22 cellular contexts compared by ENCODE assay signal in genomic region chr13:114020750-114021463, GRCh38. TPM values are rescaled to one million over a fixed set of nuclear protein-coding genes. Genes with fewer than 3 reads are reported as not detected.
DNase-seq lines count a peak whose midpoint lies in the region; ATAC-seq and TF ChIP-seq lines count a peak whose summit lies in the region.
"Had no signal": no experiment of that assay in that cellular context is flagged by ENCODE, and none has a peak within 500 bp of the region (broad histone marks: within the 10 kb centered on the region; RNA-seq: fewer than 3 reads in every experiment).

No MANE protein-coding gene starts in this region.

- peak overlapping the region; percentile 35; the same call in 1 of the 2 replicates for H3K4me2 ChIP-seq in DOHH2 (ENCODE audit: low read length)
- no peak overlapping the region for H3K4me2 ChIP-seq in neural progenitor cell
- H3K4me2 ChIP-seq: SK-N-SH had no signal

- H3K27me3 ChIP-seq in DOHH2 (ENCODE audit: control insufficient read depth, low read length) (no peaks in the 10 kb centered on the region), neural progenitor cell (no peaks in the 10 kb centered on the region)
- H3K27me3 ChIP-seq: cardiac muscle cell had no signal

- DNase-seq in activated CD4-positive, alpha-beta T cell treated with anti-CD3 and anti-CD28 coated beads for 36 hours: no peak
- no peak for DNase-seq in activated CD4-positive, alpha-beta T cell treated with anti-CD3 and anti-CD28 coated beads for 48 hours
- DNase-seq in NCI-H774 (lab: John Stamatoyannopoulos, UW) (peak; percentile 26), neural progenitor cell (ENCODE audit: low spot score) (no peak), superior temporal gyrus (ENCODE audit: extremely low spot score) (no peak), anterior cingulate cortex (lab: John Stamatoyannopoulos, UW) (no peak)
- DNase-seq: 8988T; activated CD4-positive, alpha-beta T cell treated with anti-CD3 and anti-CD28 coated beads, Interleukin-2, amount 50 U/mL, for 48 hours; activated CD8-positive, alpha-beta memory T cell treated with anti-CD3 and anti-CD28 coated beads, Interleukin-2, amount 50 U/mL, for 48 hours; activated effector memory CD4-positive, alpha-beta T cell treated with anti-CD3 and anti-CD28 coated beads, Interleukin-2, amount 50 U/mL, for 16 hours; amniotic stem cell; foreskin fibroblast; Kasumi-1; NCI-H2029; NCI-H446; nephron progenitor cell; SK-N-SH had no signal

- peaks cover 48% of the 10 kb centered on the region for H3K4me1 ChIP-seq in DOHH2 (ENCODE audit: control insufficient read depth, low read length)
- H3K4me1 ChIP-seq in neural progenitor cell: peaks cover 8% of the 10 kb centered on the region

- no peak for ATAC-seq in activated CD4-positive, alpha-beta T cell treated with anti-CD3 and anti-CD28 coated beads for 36 hours
- ATAC-seq in SK-N-SH treated with all-trans-retinoic acid at 6 μM for 48 hours: no peak

- CTCF ChIA-PET in activated CD4-positive, alpha-beta T cell treated with anti-CD3 and anti-CD28 coated beads for 36 hours (lab: Charles Lee): interaction anchor here (1.3 kb wide), 1 partner anchor 205 kb away, joined by 4 read pairs; no protein-coding TSS in a partner anchor

- H4K20me1 ChIP-seq in DOHH2 (ENCODE audit: control insufficient read depth, insufficient read depth, low read depth, low read length) (no peaks in the 10 kb centered on the region), neural progenitor cell (ENCODE audit: low read depth) (no peaks in the 10 kb centered on the region)

- no peaks in the 10 kb centered on the region for H3K27me3 Mint-ChIP-seq in activated CD4-positive, alpha-beta T cell treated with anti-CD3 and anti-CD28 coated beads for 36 hours
- peaks cover 7% of the 10 kb centered on the region for H3K27me3 Mint-ChIP-seq in neural progenitor cell (ENCODE audit: insufficient read depth, low read depth)

- H3K36me3 ChIP-seq in DOHH2 (ENCODE audit: control insufficient read depth, low read length) (no peaks in the 10 kb centered on the region), neural progenitor cell (no peaks in the 10 kb centered on the region)
- H3K36me3 ChIP-seq: cardiac muscle cell had no signal

- H3K79me2 ChIP-seq in DOHH2 (ENCODE audit: control insufficient read depth, low read length) (no peaks in the 10 kb centered on the region), neural progenitor cell (ENCODE audit: low read depth) (no peaks in the 10 kb centered on the region)

- H3K4me1 Mint-ChIP-seq in activated CD4-positive, alpha-beta T cell treated with anti-CD3 and anti-CD28 coated beads for 36 hours: peaks cover 3% of the 10 kb centered on the region
- H3K4me1 Mint-ChIP-seq in neural progenitor cell: peaks cover 16% of the 10 kb centered on the region

- no peak overlapping the region for H2AFZ ChIP-seq in neural progenitor cell (replicated peaks)

- no peak overlapping the region for H3K9ac ChIP-seq in neural progenitor cell
- H3K9ac ChIP-seq: SK-N-SH had no signal

- no peak overlapping the region for H3K27ac ChIP-seq in DOHH2 (ENCODE audit: low read depth, low read length)
- H3K27ac ChIP-seq in neural progenitor cell: no peak overlapping the region
- H3K27ac ChIP-seq: cardiac muscle cell, epithelial cell of prostate, VCaP had no signal

- H3K9me3 Mint-ChIP-seq in activated CD4-positive, alpha-beta T cell treated with anti-CD3 and anti-CD28 coated beads for 36 hours (ENCODE audit: low read depth): no peaks in the 10 kb centered on the region
- H3K9me3 Mint-ChIP-seq in neural progenitor cell: no peaks in the 10 kb centered on the region
- H3K9me3 Mint-ChIP-seq: nephron progenitor cell had no signal

- H3K4me3 ChIP-seq in DOHH2 (ENCODE audit: low read length): no peak overlapping the region
- H3K4me3 ChIP-seq in neural progenitor cell: no peak overlapping the region
- H3K4me3 ChIP-seq: cardiac muscle cell had no signal

- POLR2A ChIA-PET in activated CD4-positive, alpha-beta T cell treated with anti-CD3 and anti-CD28 coated beads for 36 hours (lab: Charles Lee): no interaction called here

- intact Hi-C loops in activated CD4-positive, alpha-beta T cell treated with anti-CD3 and anti-CD28 coated beads for 36 hours (cut with DNase I, micrococcal nuclease): no loop called here

- H3K36me3 Mint-ChIP-seq in activated CD4-positive, alpha-beta T cell treated with anti-CD3 and anti-CD28 coated beads for 36 hours (ENCODE audit: low read depth): peaks cover 33% of the 10 kb centered on the region
- peaks cover 10% of the 10 kb centered on the region for H3K36me3 Mint-ChIP-seq in neural progenitor cell

- H3F3A ChIP-seq in DOHH2 (ENCODE audit: control insufficient read depth, insufficient read depth) (no peaks in the 10 kb centered on the region), neural progenitor cell (ENCODE audit: low read depth) (no peaks in the 10 kb centered on the region)

- H3K4me3 Mint-ChIP-seq in activated CD4-positive, alpha-beta T cell treated with anti-CD3 and anti-CD28 coated beads for 36 hours: no peak overlapping the region
- no peak overlapping the region for H3K4me3 Mint-ChIP-seq in neural progenitor cell
- H3K4me3 Mint-ChIP-seq: nephron progenitor cell had no signal

- TF ChIP-seq CTCF in DOHH2 (IDR thresholded peaks at IDR 0.05; ENCODE audit: low read depth, low read length, poor library complexity, severe bottlenecking): no peak
- TF ChIP-seq CTCF in neural progenitor cell (IDR thresholded peaks at IDR 0.05): no peak

- H3K9me2 ChIP-seq in DOHH2 (replicated peaks; ENCODE audit: control insufficient read depth, low read length): no peaks in the 10 kb centered on the region
- H3K9me2 ChIP-seq: SK-N-SH had no signal

- H3K27ac Mint-ChIP-seq in activated CD4-positive, alpha-beta T cell treated with anti-CD3 and anti-CD28 coated beads for 36 hours: peak overlapping the region; percentile 6
- peak overlapping the region; percentile 69 for H3K27ac Mint-ChIP-seq in neural progenitor cell
- H3K27ac Mint-ChIP-seq: nephron progenitor cell had no signal

- no peaks in the 10 kb centered on the region for H3K9me3 ChIP-seq in DOHH2 (ENCODE audit: control insufficient read depth, insufficient read depth, low read length)
- H3K9me3 ChIP-seq in neural progenitor cell (ENCODE audit: low read depth): no peaks in the 10 kb centered on the region
- H3K9me3 ChIP-seq: SK-N-SH had no signal

TF ChIP-seq in SK-N-SH treated with all-trans-retinoic acid at 6 μM for 48 hours, 23 proteins besides CTCF, POLR2A, EP300 and RAD21 (continues in another document):
- TF ChIP-seq ZC3H10 (CRISPR knock-in tag; IDR thresholded peaks at IDR 0.05): no peak
- TF ChIP-seq ZNF565 (CRISPR knock-in tag; conservative IDR thresholded peaks at IDR 0.05; ENCODE audit: low read depth): no peak
- TF ChIP-seq RARB (CRISPR knock-in tag; IDR thresholded peaks at IDR 0.05): no peak
- TF ChIP-seq ZNF8 (CRISPR knock-in tag; IDR thresholded peaks at IDR 0.05): no peak
- TF ChIP-seq TCF4 (CRISPR knock-in tag; IDR thresholded peaks at IDR 0.05; ENCODE audit: borderline replicate concordance): no peak
- no peak for TF ChIP-seq TSHZ2 (CRISPR knock-in tag; IDR thresholded peaks at IDR 0.05)
- no peak for TF ChIP-seq ARNTL (CRISPR knock-in tag; IDR thresholded peaks at IDR 0.05; ENCODE audit: borderline replicate concordance, low read depth)
- TF ChIP-seq ZNF70 (CRISPR knock-in tag; IDR thresholded peaks at IDR 0.05): no peak
- no peak for TF ChIP-seq PATZ1 (CRISPR knock-in tag; IDR thresholded peaks at IDR 0.05; ENCODE audit: borderline replicate concordance)

RNA-seq across cellular contexts. Expression of gene C13orf46, which starts 47.0 kb away (rescaled TPM):
- 1 to 10 TPM; 1.6 to 2.2 TPM for total RNA-seq in activated CD4-positive, alpha-beta T cell treated with anti-CD3 and anti-CD28 coated beads for 36 hours
- not detected in 2 replicates for total RNA-seq in neural progenitor cell (ENCODE audit: low replicate concordance)
- total RNA-seq: cardiac muscle cell had no signal
